Comparison of ENCODE assay signal across 25 cellular contexts in genomic region chr18:77077401-77077800, GRCh38. TPM values are rescaled to one million over a fixed set of nuclear protein-coding genes. Genes with fewer than 3 reads are reported as not detected.
DNase-seq lines count a peak whose midpoint lies in the region; ATAC-seq and TF ChIP-seq lines count a peak whose summit lies in the region.
"Had no signal": no experiment of that assay in that cellular context is flagged by ENCODE, and none has a peak within 500 bp of the region (broad histone marks: within the 10 kb centered on the region; RNA-seq: fewer than 3 reads in every experiment).

No MANE protein-coding gene starts in this region.

- no peak overlapping the region for H3K4me3 ChIP-seq in CD8-positive, alpha-beta T cell (ENCODE audit: low read depth, low read length)
- H3K4me3 ChIP-seq: adrenal gland, suprapubic skin had no signal

- no peaks in the 10 kb centered on the region for H3K27me3 Mint-ChIP-seq in activated CD4-positive, alpha-beta T cell treated with anti-CD3 and anti-CD28 coated beads for 36 hours
- H3K27me3 Mint-ChIP-seq in CD8-positive, alpha-beta T cell (ENCODE audit: low read depth), result no peaks in the 10 kb centered on the region
- H3K27me3 Mint-ChIP-seq in activated CD4-positive, alpha-beta memory T cell treated with anti-CD3 and anti-CD28 coated beads, Interleukin-2, amount 10 ng/mL, durations not matched to agents 7 days and 5 days, result no peaks in the 10 kb centered on the region
- H3K27me3 Mint-ChIP-seq in natural killer cell (ENCODE audit: low read depth in 2 of 2), result no peaks in the 10 kb centered on the region
- H3K27me3 Mint-ChIP-seq: activated CD4-positive, alpha-beta T cell treated with anti-CD3 and anti-CD28 coated beads, Interleukin-2, amount 10 ng/mL, durations not matched to agents 24 days and 14 days; activated T-helper 17 cell treated with anti-CD3 and anti-CD28 coated beads, Interleukin-2, amount 50 U/mL, for 72 hours; naive B cell had no signal

- CTCF ChIA-PET in activated CD4-positive, alpha-beta T cell treated with anti-CD3 and anti-CD28 coated beads for 36 hours (lab: Charles Lee), result interaction anchor here (0.6 to 1.3 kb wide), 3 partner anchors 10 to 38 kb away, joined by 3 read pairs; no protein-coding TSS in a partner anchor
- CTCF ChIA-PET in CD8-positive, alpha-beta T cell (lab: Charles Lee), result interaction anchor here (1.2 kb wide), 1 partner anchor 10 kb away, joined by 3 read pairs; no protein-coding TSS in a partner anchor
- CTCF ChIA-PET in activated CD4-positive, alpha-beta memory T cell treated with anti-CD3 and anti-CD28 coated beads, Interleukin-2, amount 10 ng/mL, durations not matched to agents 7 days and 5 days (lab: Charles Lee), result no interaction called here

- intact Hi-C loops in activated CD4-positive, alpha-beta T cell treated with anti-CD3 and anti-CD28 coated beads for 36 hours (cut with DNase I, micrococcal nuclease), result no loop called here
- intact Hi-C loops in CD8-positive, alpha-beta T cell (cut with DNase I, micrococcal nuclease), result no loop called here
- intact Hi-C loops in natural killer cell (cut with micrococcal nuclease), result no loop called here

- H3K9me3 Mint-ChIP-seq in activated CD4-positive, alpha-beta T cell treated with anti-CD3 and anti-CD28 coated beads for 36 hours (ENCODE audit: low read depth), result no peaks in the 10 kb centered on the region
- H3K9me3 Mint-ChIP-seq in CD8-positive, alpha-beta T cell, result no peaks in the 10 kb centered on the region
- H3K9me3 Mint-ChIP-seq in activated CD4-positive, alpha-beta memory T cell treated with anti-CD3 and anti-CD28 coated beads, Interleukin-2, amount 10 ng/mL, durations not matched to agents 7 days and 5 days, result no peaks in the 10 kb centered on the region
- no peaks in the 10 kb centered on the region for H3K9me3 Mint-ChIP-seq in natural killer cell
- H3K9me3 Mint-ChIP-seq: activated CD4-positive, alpha-beta T cell treated with anti-CD3 and anti-CD28 coated beads, Interleukin-2, amount 10 ng/mL, durations not matched to agents 24 days and 14 days; activated T-helper 17 cell treated with anti-CD3 and anti-CD28 coated beads, Interleukin-2, amount 50 U/mL, for 72 hours; endodermal cell; naive B cell had no signal

- POLR2A ChIA-PET in activated CD4-positive, alpha-beta T cell treated with anti-CD3 and anti-CD28 coated beads for 36 hours (lab: Charles Lee), result no interaction called here
- POLR2A ChIA-PET in CD8-positive, alpha-beta T cell (lab: Charles Lee), result interaction anchor here (1.4 kb wide), 1 partner anchor 56 kb away, joined by 3 read pairs; the partner anchor contains the start of gene MBP
- POLR2A ChIA-PET in activated CD4-positive, alpha-beta memory T cell treated with anti-CD3 and anti-CD28 coated beads, Interleukin-2, amount 10 ng/mL, durations not matched to agents 7 days and 5 days (lab: Charles Lee), result interaction anchor here (1.0 to 1.5 kb wide), 2 partner anchors 12 to 15 kb away, joined by 3 to 5 read pairs; no protein-coding TSS in a partner anchor

- peaks cover 78% of the 10 kb centered on the region for H3K4me1 Mint-ChIP-seq in activated CD4-positive, alpha-beta T cell treated with anti-CD3 and anti-CD28 coated beads for 36 hours
- H3K4me1 Mint-ChIP-seq in CD8-positive, alpha-beta T cell (ENCODE audit: low read depth), result peaks cover 78% of the 10 kb centered on the region
- peaks cover 80% of the 10 kb centered on the region for H3K4me1 Mint-ChIP-seq in activated CD4-positive, alpha-beta memory T cell treated with anti-CD3 and anti-CD28 coated beads, Interleukin-2, amount 10 ng/mL, durations not matched to agents 7 days and 5 days
- peaks cover 85 to 92% of the 10 kb centered on the region in 2 donors for H3K4me1 Mint-ChIP-seq in natural killer cell
- H3K4me1 Mint-ChIP-seq: endodermal cell had no signal

- no peak for ATAC-seq in activated CD4-positive, alpha-beta T cell treated with anti-CD3 and anti-CD28 coated beads for 36 hours
- ATAC-seq in CD8-positive, alpha-beta T cell, result no peak
- ATAC-seq in natural killer cell, result no peak
- ATAC-seq: activated T-helper 17 cell treated with anti-CD3 and anti-CD28 coated beads, Interleukin-2, amount 50 U/mL, for 72 hours; left lobe of liver had no signal

- no peak overlapping the region for H3K4me3 Mint-ChIP-seq in activated CD4-positive, alpha-beta T cell treated with anti-CD3 and anti-CD28 coated beads for 36 hours
- H3K4me3 Mint-ChIP-seq in CD8-positive, alpha-beta T cell, result no peak overlapping the region
- H3K4me3 Mint-ChIP-seq in activated CD4-positive, alpha-beta memory T cell treated with anti-CD3 and anti-CD28 coated beads, Interleukin-2, amount 10 ng/mL, durations not matched to agents 7 days and 5 days, result no peak overlapping the region
- peak overlapping the region; percentile 45 for H3K4me3 Mint-ChIP-seq in natural killer cell
- H3K4me3 Mint-ChIP-seq: activated CD4-positive, alpha-beta T cell treated with anti-CD3 and anti-CD28 coated beads, Interleukin-2, amount 10 ng/mL, durations not matched to agents 24 days and 14 days; activated T-helper 17 cell treated with anti-CD3 and anti-CD28 coated beads, Interleukin-2, amount 50 U/mL, for 72 hours; endodermal cell had no signal

- no peak overlapping the region for H3K27ac ChIP-seq in CD8-positive, alpha-beta T cell (ENCODE audit: low read depth, low read length)
- H3K27ac ChIP-seq: 22Rv1, adrenal gland, suprapubic skin had no signal

- no peaks in the 10 kb centered on the region for H3K9me3 ChIP-seq in CD8-positive, alpha-beta T cell (ENCODE audit: low read length)
- H3K9me3 ChIP-seq: adrenal gland, suprapubic skin had no signal

- peak overlapping the region; percentile 33 for H3K27ac Mint-ChIP-seq in activated CD4-positive, alpha-beta T cell treated with anti-CD3 and anti-CD28 coated beads for 36 hours
- H3K27ac Mint-ChIP-seq in CD8-positive, alpha-beta T cell, result peak overlapping the region; percentile 49
- H3K27ac Mint-ChIP-seq in activated CD4-positive, alpha-beta memory T cell treated with anti-CD3 and anti-CD28 coated beads, Interleukin-2, amount 10 ng/mL, durations not matched to agents 7 days and 5 days, result peak overlapping the region; percentile 33
- H3K27ac Mint-ChIP-seq in natural killer cell, result peak overlapping the region; percentile 94 to 98
- H3K27ac Mint-ChIP-seq: endodermal cell had no signal

- peaks cover 5% of the 10 kb centered on the region for H3K36me3 ChIP-seq in CD8-positive, alpha-beta T cell (ENCODE audit: insufficient read depth, low read length)
- H3K36me3 ChIP-seq: adrenal gland, suprapubic skin had no signal

- H3K4me1 ChIP-seq in CD8-positive, alpha-beta T cell (ENCODE audit: insufficient read depth, low read length), result peaks cover 50% of the 10 kb centered on the region

- DNase-seq in activated CD4-positive, alpha-beta T cell treated with anti-CD3 and anti-CD28 coated beads for 36 hours, result no peak
- no peak for DNase-seq in activated CD4-positive, alpha-beta T cell treated with anti-CD3 and anti-CD28 coated beads for 4 hours
- DNase-seq in CD8-positive, alpha-beta T cell, result no peak
- no peak for DNase-seq in activated CD4-positive, alpha-beta memory T cell treated with anti-CD3 and anti-CD28 coated beads, Interleukin-2, amount 10 ng/mL, durations not matched to agents 7 days and 5 days
- DNase-seq in natural killer cell (peak; percentile 12), NCI-H2107 (lab: John Stamatoyannopoulos, UW) (no peak), NCI-H2227 (lab: John Stamatoyannopoulos, UW; ENCODE audit: unreplicated experiment) (no peak)
- DNase-seq in stimulated activated CD4-positive, alpha-beta T cell treated with anti-CD3 and anti-CD28 coated beads, Interleukin-1b, Interleukin-23, amount 100 ng/mL, for 48 hours, result no peak
- DNase-seq: activated CD4-positive, alpha-beta T cell treated with anti-CD3 and anti-CD28 coated beads, Interleukin-2, amount 10 ng/mL, durations not matched to agents 24 days and 14 days; adrenal gland; C1 segment of cervical spinal cord; dermis blood vessel endothelial cell; DMS79 treated with DMSO at 0.1 percent for 48 hours; endodermal cell; glutamatergic neuron; GOT3; naive B cell; NCI-H1048; NCI-H82; SHP77 treated with DMSO at 0.1 percent for 48 hours; stimulated activated naive CD4-positive, alpha-beta T cell treated with Interleukin-2 at 50 U/mL for 16 hours had no signal

- H3K27me3 ChIP-seq in CD8-positive, alpha-beta T cell (ENCODE audit: insufficient read depth, low read length), result no peaks in the 10 kb centered on the region
- H3K27me3 ChIP-seq: adrenal gland, suprapubic skin had no signal

- no peak for TF ChIP-seq CTCF in CD8-positive, alpha-beta T cell (IDR thresholded peaks at IDR 0.05)
- TF ChIP-seq CTCF in natural killer cell (IDR thresholded peaks at IDR 0.05), result no peak

- peaks cover 26% of the 10 kb centered on the region for H3K36me3 Mint-ChIP-seq in activated CD4-positive, alpha-beta T cell treated with anti-CD3 and anti-CD28 coated beads for 36 hours (ENCODE audit: low read depth)
- H3K36me3 Mint-ChIP-seq in CD8-positive, alpha-beta T cell, result peaks cover 49% of the 10 kb centered on the region
- peaks cover 64% of the 10 kb centered on the region for H3K36me3 Mint-ChIP-seq in activated CD4-positive, alpha-beta memory T cell treated with anti-CD3 and anti-CD28 coated beads, Interleukin-2, amount 10 ng/mL, durations not matched to agents 7 days and 5 days (ENCODE audit: low read depth)
- H3K36me3 Mint-ChIP-seq in natural killer cell, result no peaks in the 10 kb centered on the region

RNA-seq across cellular contexts. Expression of gene MBP, which starts 55.2 kb away (rescaled TPM):
- total RNA-seq in activated CD4-positive, alpha-beta T cell treated with anti-CD3 and anti-CD28 coated beads for 36 hours, result 10 to 100 TPM; 47.0 to 65.7 TPM
- total RNA-seq in CD8-positive, alpha-beta T cell, result 10 to 100 TPM; 67.9 to 70.7 TPM
- total RNA-seq in activated CD4-positive, alpha-beta memory T cell treated with anti-CD3 and anti-CD28 coated beads, Interleukin-2, amount 10 ng/mL, durations not matched to agents 7 days and 5 days, result 10 to 100 TPM; 81.4 to 95.3 TPM
- 100 to 1,000 TPM; 183 to 344 (median 325) TPM for total RNA-seq in natural killer cell

Comparison
In these comparisons a context has a peak if more than half of its experiments do, and no peak if none do; other contexts are left out.
1. H3K27ac Mint-ChIP-seq: peak in every context shown above with its lines; median percentile 96 in natural killer cell; 49 in CD8-positive, alpha-beta T cell; 33 in activated CD4-positive, alpha-beta T cell treated with anti-CD3 and anti-CD28 coated beads for 36 hours; 33 in activated CD4-positive, alpha-beta memory T cell treated with anti-CD3 and anti-CD28 coated beads, Interleukin-2, amount 10 ng/mL, durations not matched to agents 7 days and 5 days.